17 cellular contexts compared by ENCODE assay signal in the genomic region with DNA sequence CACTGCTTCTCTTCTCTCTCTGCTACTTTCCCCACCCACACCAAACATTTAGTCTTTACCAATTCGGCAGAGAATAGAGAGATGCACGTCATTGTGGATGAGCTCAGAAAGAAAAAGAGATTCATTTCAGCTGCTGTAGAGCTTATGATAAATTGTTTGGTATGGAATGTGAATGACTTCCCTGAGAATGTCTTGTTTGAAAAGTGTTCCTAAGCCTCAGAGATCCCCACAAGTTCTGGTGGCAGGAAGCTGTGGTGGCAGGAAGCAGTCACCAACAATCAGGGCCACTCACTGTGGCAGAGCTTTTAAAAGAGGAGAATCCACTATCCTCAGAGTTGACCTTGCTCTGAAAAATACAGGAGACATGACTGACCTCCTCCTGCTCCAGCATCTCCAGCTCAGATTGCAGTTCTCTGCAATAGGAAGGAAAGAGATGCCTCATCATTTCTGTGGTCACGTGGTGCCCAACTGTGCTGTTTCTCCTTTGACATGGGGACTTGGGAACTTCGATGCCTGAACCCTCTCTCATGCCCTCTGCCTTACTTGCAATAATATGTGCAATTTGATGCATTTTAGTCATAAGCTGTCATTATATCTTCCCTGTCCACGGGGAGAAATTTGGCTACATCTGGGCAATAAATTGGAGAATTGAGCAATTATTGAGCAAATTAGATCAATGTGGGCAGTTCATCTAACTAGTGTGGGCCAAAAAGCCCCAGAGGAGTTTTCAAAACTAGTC.
DNase-seq lines count a peak whose midpoint lies in the region; ATAC-seq, FAIRE-seq and TF ChIP-seq lines count a peak whose summit lies in the region.
"Had no signal": no experiment of that assay in that cellular context is flagged by ENCODE, and none has a peak within 500 bp of the region (broad histone marks: within the 10 kb centered on the region; RNA-seq: fewer than 3 reads in every experiment).

No MANE protein-coding gene starts in this region.

- WGBS in heart left ventricle, 4 donors: 67 to 81% (median 76%) methylated on average over 5 of the region's 5 CpGs

- H3K9me1 ChIP-seq in keratinocyte (ENCODE audit: control insufficient read depth, extremely low read depth, insufficient read depth, low read length): no peaks in the 10 kb centered on the region

- H3K79me2 ChIP-seq in astrocyte (ENCODE audit: insufficient read depth, low read length) (no peaks in the 10 kb centered on the region), keratinocyte (ENCODE audit: control insufficient read depth, insufficient read depth, low read length) (no peaks in the 10 kb centered on the region)

- no peaks in the 10 kb centered on the region for H4K20me1 ChIP-seq in astrocyte (ENCODE audit: insufficient read depth, low read length)
- H4K20me1 ChIP-seq in keratinocyte (ENCODE audit: control insufficient read depth, extremely low read depth, insufficient read depth, low read length): no peaks in the 10 kb centered on the region

- intact Hi-C loops in heart left ventricle (cut with DNase I): no loop called here

- dilution Hi-C loops in keratinocyte (cut with MboI; ENCODE audit: extremely low pct_ligation_motif_present, low sequenced_read_pairs): no loop called here

- H3K9ac ChIP-seq in astrocyte (ENCODE audit: low read length) (no peak overlapping the region), keratinocyte (ENCODE audit: control insufficient read depth, extremely low read depth, insufficient read depth, low read length) (no peak overlapping the region)

- H3K36me3 ChIP-seq in cardiac muscle cell: peaks cover 36% of the 10 kb centered on the region
- no peaks in the 10 kb centered on the region for H3K36me3 ChIP-seq in heart left ventricle
- H3K36me3 ChIP-seq in astrocyte (ENCODE audit: insufficient read depth, low read length): no peaks in the 10 kb centered on the region
- H3K36me3 ChIP-seq in keratinocyte (ENCODE audit: control insufficient read depth in 2 of 2, extremely low read depth in 1 of 2, insufficient read depth in 2 of 2, low read length in 2 of 2): no peaks in the 10 kb centered on the region
- no peaks in the 10 kb centered on the region for H3K36me3 ChIP-seq in BE2C
- H3K36me3 ChIP-seq: prostate gland, transverse colon had no signal

- H2AFZ ChIP-seq in astrocyte (ENCODE audit: low read depth, low read length) (no peak overlapping the region), keratinocyte (ENCODE audit: control insufficient read depth, low read length) (peak overlapping the region; percentile 18)

- TF ChIP-seq CTCF in cardiac muscle cell (IDR thresholded peaks at IDR 0.05; ENCODE audit: low read depth, low read length): no peak
- TF ChIP-seq CTCF in heart left ventricle (IDR thresholded peaks at IDR 0.05): no peak
- no peak for TF ChIP-seq CTCF in astrocyte (IDR thresholded peaks at IDR 0.05; ENCODE audit: insufficient read depth, low read depth, low read length)
- TF ChIP-seq CTCF in keratinocyte (optimal IDR thresholded peaks at IDR 0.05 in 1 of 3, IDR thresholded peaks at IDR 0.05 in 1 of 3, conservative IDR thresholded peaks at IDR 0.05 in 1 of 3; ENCODE audit: extremely low read depth in 1 of 3, insufficient read depth in 2 of 3, low read length in 3 of 3): no peak
- TF ChIP-seq CTCF in BE2C (IDR thresholded peaks at IDR 0.05; ENCODE audit: low read depth, low read length): no peak

- no peak for TF ChIP-seq POLR2A in heart left ventricle (IDR thresholded peaks at IDR 0.05)

- H3K4me2 ChIP-seq in astrocyte (ENCODE audit: low read length) (peak overlapping the region; percentile 3), keratinocyte (ENCODE audit: control insufficient read depth, extremely low read depth, insufficient read depth, low read depth, low read length) (peak overlapping the region; percentile 4)

- H3K9me3 ChIP-seq in cardiac muscle cell (ENCODE audit: low read depth): no peaks in the 10 kb centered on the region
- no peaks in the 10 kb centered on the region for H3K9me3 ChIP-seq in heart left ventricle
- no peaks in the 10 kb centered on the region for H3K9me3 ChIP-seq in astrocyte (ENCODE audit: insufficient read depth, low read depth, low read length)
- no peaks in the 10 kb centered on the region for H3K9me3 ChIP-seq in keratinocyte (ENCODE audit: control insufficient read depth, low read depth, low read length)
- H3K9me3 ChIP-seq in BE2C: no peaks in the 10 kb centered on the region
- H3K9me3 ChIP-seq: prostate gland, transverse colon had no signal

- no peak overlapping the region for H3K4me3 ChIP-seq in cardiac muscle cell
- H3K4me3 ChIP-seq in heart left ventricle: no peak overlapping the region
- no peak overlapping the region for H3K4me3 ChIP-seq in astrocyte (ENCODE audit: insufficient read depth, low read depth, low read length)
- no peak overlapping the region for H3K4me3 ChIP-seq in keratinocyte (ENCODE audit: control insufficient read depth in 2 of 3, extremely low read depth in 1 of 3, insufficient read depth in 2 of 3, low read depth in 1 of 3, low read length in 3 of 3)
- H3K4me3 ChIP-seq in BE2C (ENCODE audit: low read depth, low read length): no peak overlapping the region
- H3K4me3 ChIP-seq: prostate gland, transverse colon had no signal

- no peaks in the 10 kb centered on the region for H3K36me3 Mint-ChIP-seq in astrocyte (ENCODE audit: low read depth, unreplicated experiment)
- H3K36me3 Mint-ChIP-seq: CD4-positive, CD25-positive, alpha-beta regulatory T cell; natural killer cell treated with Interleukin-12 subunit alpha and Interleukin-12 subunit beta and Interleukin-15 and Interleukin-18, amount 100 ng/mL, for 72 hours; stimulated activated memory B cell treated with anti-CD40 and anti-IgM and Interleukin-4, amounts not matched to agents 10 μg/mL and 1 μg/mL and 100 μg/mL, for 72 hours had no signal

- DNase-seq in cardiac muscle cell (ENCODE audit: low read depth in 1 of 2, low spot score in 1 of 2) (peak in 1 of 2 donors; percentile 29), heart left ventricle (no peak), astrocyte (ENCODE audit: low read depth) (no peak), keratinocyte (ENCODE audit: low read depth, low spot score) (no peak), inferior parietal cortex (ENCODE audit: extremely low spot score) (no peak), BE2C (no peak), SK-N-DZ (ENCODE audit: low spot score) (no peak)
- DNase-seq in stimulated activated CD4-positive, alpha-beta T cell treated with anti-CD3 and anti-CD28 coated beads, Interleukin-4, amount 100 ng/mL, for 1 hour: no peak
- DNase-seq: CD4-positive, CD25-positive, alpha-beta regulatory T cell; stimulated activated CD4-positive, alpha-beta T cell treated with anti-CD3 and anti-CD28 coated beads, Interleukin-12 subunit alpha, Interleukin-12 subunit beta, amount 100 ng/mL, for 4 hours; transverse colon had no signal

- peak overlapping the region; percentile 96 for H3K27ac Mint-ChIP-seq in astrocyte (ENCODE audit: unreplicated experiment)
- H3K27ac Mint-ChIP-seq: activated T-helper 2 cell treated with anti-CD3 and anti-CD28 coated beads, Interferon-gamma antibody, Interleukin-2, Interleukin-4, amounts not matched to agents 10 μg/mL and 5 μg/mL and 100 μg/mL, durations not matched to agents 14 hours and 24 hours and 36 hours; CD4-positive, CD25-positive, alpha-beta regulatory T cell; natural killer cell treated with Interleukin-12 subunit alpha and Interleukin-12 subunit beta and Interleukin-15 and Interleukin-18, amount 100 ng/mL, for 72 hours; stimulated activated memory B cell treated with anti-CD40 and anti-IgM and Interleukin-4, amounts not matched to agents 10 μg/mL and 1 μg/mL and 100 μg/mL, for 72 hours had no signal

- FAIRE-seq in astrocyte (lab: Jason Lieb, UNC): peak; percentile 73
- FAIRE-seq in keratinocyte (lab: Jason Lieb, UNC): peak; percentile 67

- H3K4me1 ChIP-seq in cardiac muscle cell (ENCODE audit: low read depth) (no peaks in the 10 kb centered on the region), heart left ventricle (no peaks in the 10 kb centered on the region), astrocyte (ENCODE audit: insufficient read depth, low read length) (peaks cover 39% of the 10 kb centered on the region), keratinocyte (ENCODE audit: control insufficient read depth, extremely low read depth, insufficient read depth, low read length) (peaks cover 56% of the 10 kb centered on the region), BE2C (no peaks in the 10 kb centered on the region)
- H3K4me1 ChIP-seq: prostate gland, transverse colon had no signal

- no peaks in the 10 kb centered on the region for H3K27me3 Mint-ChIP-seq in astrocyte (ENCODE audit: low read depth, unreplicated experiment)
- H3K27me3 Mint-ChIP-seq: CD4-positive, CD25-positive, alpha-beta regulatory T cell; stimulated activated memory B cell treated with anti-CD40 and anti-IgM and Interleukin-4, amounts not matched to agents 10 μg/mL and 1 μg/mL and 100 μg/mL, for 72 hours had no signal

- no peak for ATAC-seq in heart left ventricle
- ATAC-seq: activated CD4-positive, CD25-positive, alpha-beta regulatory T cell treated with anti-CD3 and anti-CD28 coated beads, Interleukin-2, amount 50 U/mL, for 24 hours; natural killer cell treated with Interleukin-12 subunit alpha and Interleukin-12 subunit beta and Interleukin-15 and Interleukin-18, amount 100 ng/mL, for 72 hours; stimulated activated memory B cell treated with anti-CD40 and anti-IgM and Interleukin-4, amounts not matched to agents 10 μg/mL and 1 μg/mL and 100 μg/mL, for 72 hours had no signal

- no peaks in the 10 kb centered on the region for H3K27me3 ChIP-seq in cardiac muscle cell
- H3K27me3 ChIP-seq in heart left ventricle: no peaks in the 10 kb centered on the region
- no peaks in the 10 kb centered on the region for H3K27me3 ChIP-seq in astrocyte (ENCODE audit: insufficient read depth, low read length)
- no peaks in the 10 kb centered on the region for H3K27me3 ChIP-seq in keratinocyte (ENCODE audit: control insufficient read depth, extremely low read depth, insufficient read depth, low read length)
- peaks cover 3% of the 10 kb centered on the region; the same call in 1 of the 2 replicates for H3K27me3 ChIP-seq in BE2C
- H3K27me3 ChIP-seq: transverse colon had no signal

- no peak overlapping the region for H3K4me3 Mint-ChIP-seq in astrocyte (ENCODE audit: unreplicated experiment)
- H3K4me3 Mint-ChIP-seq: CD4-positive, CD25-positive, alpha-beta regulatory T cell; natural killer cell treated with Interleukin-12 subunit alpha and Interleukin-12 subunit beta and Interleukin-15 and Interleukin-18, amount 100 ng/mL, for 72 hours; stimulated activated memory B cell treated with anti-CD40 and anti-IgM and Interleukin-4, amounts not matched to agents 10 μg/mL and 1 μg/mL and 100 μg/mL, for 72 hours had no signal

- peaks cover 42% of the 10 kb centered on the region for H3K4me1 Mint-ChIP-seq in astrocyte (ENCODE audit: low read depth, unreplicated experiment)
- H3K4me1 Mint-ChIP-seq: CD4-positive, CD25-positive, alpha-beta regulatory T cell; stimulated activated memory B cell treated with anti-CD40 and anti-IgM and Interleukin-4, amounts not matched to agents 10 μg/mL and 1 μg/mL and 100 μg/mL, for 72 hours had no signal

- H3K27ac ChIP-seq in cardiac muscle cell (peak overlapping the region; percentile 59), heart left ventricle (no peak overlapping the region), astrocyte (ENCODE audit: low read depth, low read length) (peak overlapping the region; percentile 82), keratinocyte (ENCODE audit: control insufficient read depth, insufficient read depth, low read length) (no peak overlapping the region)
- H3K27ac ChIP-seq: 22Rv1, prostate gland, transverse colon had no signal

- H3K9me3 Mint-ChIP-seq in astrocyte (ENCODE audit: unreplicated experiment): peaks cover 3% of the 10 kb centered on the region
- H3K9me3 Mint-ChIP-seq: activated T-helper 2 cell treated with anti-CD3 and anti-CD28 coated beads, Interferon-gamma antibody, Interleukin-2, Interleukin-4, amounts not matched to agents 10 μg/mL and 5 μg/mL and 100 μg/mL, durations not matched to agents 14 hours and 24 hours and 36 hours; natural killer cell treated with Interleukin-12 subunit alpha and Interleukin-12 subunit beta and Interleukin-15 and Interleukin-18, amount 100 ng/mL, for 72 hours; stimulated activated memory B cell treated with anti-CD40 and anti-IgM and Interleukin-4, amounts not matched to agents 10 μg/mL and 1 μg/mL and 100 μg/mL, for 72 hours had no signal

Comparison
In these comparisons a context has a peak if more than half of its experiments do, and no peak if none do; other contexts are left out.
1. H3K27ac ChIP-seq: peak in cardiac muscle cell (single experiment) and astrocyte (single experiment); none in heart left ventricle (0 of 12) and keratinocyte (single experiment).